ENCODE assay signal across 10 cellular contexts in the genomic region with DNA sequence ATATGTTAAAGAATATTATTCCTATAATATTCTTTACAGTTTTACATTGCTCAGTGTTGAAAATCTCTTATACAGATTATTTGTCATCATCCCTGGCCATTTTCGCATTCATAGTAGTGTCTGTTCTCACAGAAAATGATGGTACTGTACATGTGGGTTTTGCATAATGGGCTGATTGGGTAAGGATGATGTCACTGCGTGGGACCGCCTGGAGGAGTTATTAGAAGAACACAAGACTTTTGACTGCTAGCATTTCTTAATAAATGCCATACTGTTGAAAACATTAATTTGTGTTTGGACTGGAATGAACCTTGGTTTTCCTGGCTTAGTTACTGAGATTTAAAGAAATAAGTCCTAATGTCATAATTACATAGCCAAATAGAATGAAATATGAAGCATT. TPM values are rescaled to one million over a fixed set of nuclear protein-coding genes. Genes with fewer than 3 reads are reported as not detected.
DNase-seq lines count a peak whose midpoint lies in the region; ATAC-seq and TF ChIP-seq lines count a peak whose summit lies in the region.
"Had no signal": no experiment of that assay in that cellular context is flagged by ENCODE, and none has a peak within 500 bp of the region (broad histone marks: within the 10 kb centered on the region; RNA-seq: fewer than 3 reads in every experiment).

No MANE protein-coding gene starts in this region.

- no peak overlapping the region for H3K4me3 ChIP-seq in CD8-positive, alpha-beta T cell (ENCODE audit: low read depth, low read length)
- H3K4me3 ChIP-seq in SK-N-SH (ENCODE audit: low read depth in 2 of 2, low read length in 1 of 2) (no peak overlapping the region), foreskin fibroblast (ENCODE audit: low read depth in 1 of 2, low read length in 2 of 2) (no peak overlapping the region), rectal smooth muscle tissue (ENCODE audit: low read length) (no peak overlapping the region)

- peaks cover 48% of the 10 kb centered on the region for H3K4me1 Mint-ChIP-seq in CD8-positive, alpha-beta T cell (ENCODE audit: low read depth)

- H3K27me3 ChIP-seq in CD8-positive, alpha-beta T cell (ENCODE audit: insufficient read depth, low read length): no peaks in the 10 kb centered on the region
- H3K27me3 ChIP-seq in SK-N-SH (ENCODE audit: insufficient read depth) (no peaks in the 10 kb centered on the region), rectal smooth muscle tissue (ENCODE audit: control insufficient read depth, insufficient read depth, low read length) (no peaks in the 10 kb centered on the region)

- 71% methylated on average over 3 of the region's 3 CpGs for WGBS in SK-N-SH (ENCODE audit: low lambda C conversion rate)

- no peaks in the 10 kb centered on the region for H3K36me3 ChIP-seq in CD8-positive, alpha-beta T cell (ENCODE audit: insufficient read depth, low read length)
- H3K36me3 ChIP-seq in SK-N-SH (replicated peaks in 1 of 2; ENCODE audit: control insufficient read depth in 1 of 2, insufficient read depth in 2 of 2, low read length in 1 of 2) (peaks cover 0 to 7% of the 10 kb centered on the region in 2 experiments), rectal smooth muscle tissue (ENCODE audit: control insufficient read depth, insufficient read depth, low read length) (no peaks in the 10 kb centered on the region)

- H3K79me2 ChIP-seq in SK-N-SH (ENCODE audit: insufficient read depth): peaks cover 98% of the 10 kb centered on the region

- H3K27ac Mint-ChIP-seq in CD8-positive, alpha-beta T cell: peak overlapping the region; percentile 5

- no peaks in the 10 kb centered on the region for H3K9me3 Mint-ChIP-seq in CD8-positive, alpha-beta T cell

- H3K4me3 Mint-ChIP-seq in CD8-positive, alpha-beta T cell: no peak overlapping the region

- no peaks in the 10 kb centered on the region for H3K9me3 ChIP-seq in CD8-positive, alpha-beta T cell (ENCODE audit: low read length)
- H3K9me3 ChIP-seq in SK-N-SH: no peaks in the 10 kb centered on the region
- H3K9me3 ChIP-seq: Caco-2 had no signal

- POLR2A ChIA-PET in CD8-positive, alpha-beta T cell (lab: Charles Lee): no interaction called here
- POLR2A ChIA-PET in SK-N-SH (lab: Yijun Ruan, JAX): no interaction called here

- no peaks in the 10 kb centered on the region for H3K9me2 ChIP-seq in SK-N-SH

- H3K36me3 Mint-ChIP-seq in CD8-positive, alpha-beta T cell: peaks cover 20% of the 10 kb centered on the region

- TF ChIP-seq CTCF in CD8-positive, alpha-beta T cell (IDR thresholded peaks at IDR 0.05): no peak
- no peak for TF ChIP-seq CTCF in SK-N-SH (IDR thresholded peaks at IDR 0.05)
- TF ChIP-seq CTCF in foreskin fibroblast (IDR thresholded peaks at IDR 0.05; ENCODE audit: low read depth, low read length): no peak

- H2AFZ ChIP-seq in SK-N-SH (ENCODE audit: low read depth): no peak overlapping the region

- no peak for DNase-seq in CD8-positive, alpha-beta T cell
- DNase-seq in SK-N-SH (peak; percentile 27), foreskin fibroblast (peak; percentile 88 to 95)
- no peak for DNase-seq in stimulated activated CD8-positive, alpha-beta memory T cell treated with anti-CD3 and anti-CD28 coated beads, Interleukin-4, amount 100 ng/mL, for 48 hours
- DNase-seq: Caco-2, NCI-H1105 treated with DMSO at 0.1 percent for 48 hours had no signal

- peaks cover 38% of the 10 kb centered on the region for H3F3A ChIP-seq in SK-N-SH (replicated peaks; ENCODE audit: insufficient read depth)

- TF ChIP-seq RAD21 in SK-N-SH (IDR thresholded peaks at IDR 0.05; ENCODE audit: low read length): no peak

- ATAC-seq in CD8-positive, alpha-beta T cell: no peak
- no peak for ATAC-seq in HG02885 (IDR thresholded peaks at IDR 0.05; ENCODE audit: poor library complexity, unreplicated experiment)
- ATAC-seq in GM21723 (IDR thresholded peaks at IDR 0.05; ENCODE audit: unreplicated experiment): no peak
- no peak for ATAC-seq in HG03039 (IDR thresholded peaks at IDR 0.05; ENCODE audit: unreplicated experiment)

- H3K9ac ChIP-seq in SK-N-SH (no peak overlapping the region), rectal smooth muscle tissue (ENCODE audit: low read length) (no peak overlapping the region)

- no peaks in the 10 kb centered on the region for H3K4me1 ChIP-seq in CD8-positive, alpha-beta T cell (ENCODE audit: insufficient read depth, low read length)
- H3K4me1 ChIP-seq in SK-N-SH (ENCODE audit: control insufficient read depth in 1 of 2, insufficient read depth in 2 of 2, low read depth in 1 of 2, low read length in 1 of 2) (peaks cover 2 to 24% of the 10 kb centered on the region in 2 experiments; a peak in 3 of 4 replicates), rectal smooth muscle tissue (ENCODE audit: control insufficient read depth, insufficient read depth, low read length) (peaks cover 13% of the 10 kb centered on the region)
- H3K4me1 ChIP-seq: Caco-2 had no signal

- intact Hi-C loops in CD8-positive, alpha-beta T cell (cut with DNase I, micrococcal nuclease): no loop called here

- CTCF ChIA-PET in CD8-positive, alpha-beta T cell (lab: Charles Lee): no interaction called here
- CTCF ChIA-PET in SK-N-SH (lab: Yijun Ruan, JAX): interaction anchor here (1.0 kb wide), 1 partner anchor 15 kb away, joined by 4 read pairs; no protein-coding TSS in a partner anchor

- H4K20me1 ChIP-seq in SK-N-SH (ENCODE audit: insufficient read depth): peaks cover 45% of the 10 kb centered on the region

- TF ChIP-seq EP300 in SK-N-SH (IDR thresholded peaks at IDR 0.05; ENCODE audit: borderline replicate concordance in 1 of 2, low read depth in 1 of 2, low read length in 1 of 2): no peak

- no peak overlapping the region; the same call in 1 of the 2 replicates for H3K4me2 ChIP-seq in SK-N-SH

- H3K27me3 Mint-ChIP-seq in CD8-positive, alpha-beta T cell (ENCODE audit: low read depth): no peaks in the 10 kb centered on the region

- no peak overlapping the region for H3K27ac ChIP-seq in CD8-positive, alpha-beta T cell (ENCODE audit: low read depth, low read length)
- H3K27ac ChIP-seq in SK-N-SH (ENCODE audit: low read depth in 2 of 2, low read length in 1 of 2) (peak overlapping the region in 1 of 2 experiments; percentile 75; a peak in 2 of 4 replicates), rectal smooth muscle tissue (ENCODE audit: low read depth, low read length) (peak overlapping the region; percentile 32)

TF ChIP-seq in SK-N-SH, 30 proteins besides CTCF, POLR2A, EP300 and RAD21:
- TF ChIP-seq FOSL2 (IDR thresholded peaks at IDR 0.05; ENCODE audit: borderline replicate concordance, low read depth) (no peak), JUND (IDR thresholded peaks at IDR 0.05) (no peak), RXRA (IDR thresholded peaks at IDR 0.05; ENCODE audit: borderline replicate concordance, low read depth) (no peak), USF2 (IDR thresholded peaks at IDR 0.05; ENCODE audit: borderline replicate concordance, low read depth, low read length) (no peak), RFX5 (IDR thresholded peaks at IDR 0.05; ENCODE audit: low read length) (no peak), GABPA (IDR thresholded peaks at IDR 0.05; ENCODE audit: low read depth) (no peak), POLR2AphosphoS5 (IDR thresholded peaks at IDR 0.05; ENCODE audit: low read depth, low read length) (no peak), NRF1 (IDR thresholded peaks at IDR 0.05; ENCODE audit: low read depth, low read length) (no peak), GATA2 (CRISPR knock-in tag; IDR thresholded peaks at IDR 0.05) (no peak)
- TF ChIP-seq, protein P1, sequence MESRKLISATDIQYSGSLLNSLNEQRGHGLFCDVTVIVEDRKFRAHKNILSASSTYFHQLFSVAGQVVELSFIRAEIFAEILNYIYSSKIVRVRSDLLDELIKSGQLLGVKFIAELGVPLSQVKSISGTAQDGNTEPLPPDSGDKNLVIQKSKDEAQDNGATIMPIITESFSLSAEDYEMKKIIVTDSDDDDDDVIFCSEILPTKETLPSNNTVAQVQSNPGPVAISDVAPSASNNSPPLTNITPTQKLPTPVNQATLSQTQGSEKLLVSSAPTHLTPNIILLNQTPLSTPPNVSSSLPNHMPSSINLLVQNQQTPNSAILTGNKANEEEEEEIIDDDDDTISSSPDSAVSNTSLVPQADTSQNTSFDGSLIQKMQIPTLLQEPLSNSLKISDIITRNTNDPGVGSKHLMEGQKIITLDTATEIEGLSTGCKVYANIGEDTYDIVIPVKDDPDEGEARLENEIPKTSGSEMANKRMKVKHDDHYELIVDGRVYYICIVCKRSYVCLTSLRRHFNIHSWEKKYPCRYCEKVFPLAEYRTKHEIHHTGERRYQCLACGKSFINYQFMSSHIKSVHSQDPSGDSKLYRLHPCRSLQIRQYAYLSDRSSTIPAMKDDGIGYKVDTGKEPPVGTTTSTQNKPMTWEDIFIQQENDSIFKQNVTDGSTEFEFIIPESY (IDR thresholded peaks at IDR 0.05; ENCODE audit: borderline replicate concordance, low read depth): no peak

RNA-seq across cellular contexts. Expression of gene LRCH3, which starts 20.3 kb away (rescaled TPM):
- total RNA-seq in CD8-positive, alpha-beta T cell: 10 to 100 TPM; 37.1 to 39.7 TPM
- 22.6 and 29.7 TPM in 2 replicates for polyA plus RNA-seq in SK-N-SH (2012; rRNA removed)
- 18.1 and 24.0 TPM in 2 replicates for polyA plus RNA-seq in SK-N-SH (2012; cell fraction: cytosol; rRNA removed)
- polyA plus RNA-seq in SK-N-SH (2012; cell fraction: nucleus; rRNA removed): 30.6 and 43.2 TPM in 2 replicates

Comparison
In these comparisons a context has a peak if more than half of its experiments do, and no peak if none do; other contexts are left out.
1. DNase-seq: peak in SK-N-SH (single experiment) and foreskin fibroblast (2 of 2); none in CD8-positive, alpha-beta T cell (0 of 7) and stimulated activated CD8-positive, alpha-beta memory T cell treated with anti-CD3 and anti-CD28 coated beads, Interleukin-4, amount 100 ng/mL, for 48 hours (single experiment).